8 cellular contexts compared by ENCODE assay signal in genomic region chr10:131900350-131901152, GRCh38. TPM values are rescaled to one million over a fixed set of nuclear protein-coding genes. Genes with fewer than 3 reads are reported as not detected.
DNase-seq lines count a peak whose midpoint lies in the region; ATAC-seq and TF ChIP-seq lines count a peak whose summit lies in the region.

TSS of gene PPP2R2D (plus strand) at chr10:131901008. CDS start at chr10:131901149, 141 bp downstream.

- no peak for TF ChIP-seq POLR2A in lower leg skin (IDR thresholded peaks at IDR 0.05)

- peaks cover 10 to 13% of the 10 kb centered on the region in 2 donors for H3K27me3 ChIP-seq in duodenal mucosa (ENCODE audit: control insufficient read depth in 1 of 2, insufficient read depth in 2 of 2, low read length in 2 of 2)

- peaks cover 0 to 6% of the 10 kb centered on the region in 2 donors for H3K36me3 ChIP-seq in duodenal mucosa (ENCODE audit: control insufficient read depth in 1 of 2, insufficient read depth in 2 of 2, low read length in 2 of 2)

- no peak for TF ChIP-seq CTCF in C4-2B (conservative IDR thresholded peaks at IDR 0.05)
- no peak for TF ChIP-seq CTCF in lower leg skin (IDR thresholded peaks at IDR 0.05)

- ATAC-seq in GM19372 (IDR thresholded peaks at IDR 0.05; ENCODE audit: low read depth, unreplicated experiment) (peak; percentile 85), HG03521 (IDR thresholded peaks at IDR 0.05; ENCODE audit: unreplicated experiment) (peak; percentile 86)

- peaks cover 69% of the 10 kb centered on the region for H3K4me1 Mint-ChIP-seq in activated CD4-positive, alpha-beta memory T cell treated with anti-CD3 and anti-CD28 coated beads, Interleukin-2, amount 10 ng/mL, durations not matched to agents 7 days and 5 days

- 0 to 1% methylated on average over 40 to 53 of the region's 107 CpGs for WGBS in lower leg skin, 2 donors

- no peaks in the 10 kb centered on the region for H3K9me3 Mint-ChIP-seq in activated CD4-positive, alpha-beta memory T cell treated with anti-CD3 and anti-CD28 coated beads, Interleukin-2, amount 10 ng/mL, durations not matched to agents 7 days and 5 days

- peaks cover 39 to 46% of the 10 kb centered on the region in 2 donors for H3K4me1 ChIP-seq in duodenal mucosa (ENCODE audit: control insufficient read depth in 1 of 2, insufficient read depth in 2 of 2, low read length in 2 of 2)

- H3K9ac ChIP-seq in duodenal mucosa (ENCODE audit: low read depth in 1 of 2, low read length in 2 of 2), result peak within 1 kb of the TSS; percentile 82 to 87

- H3K27ac ChIP-seq in C4-2B, result peak within 1 kb of the TSS; percentile 92
- H3K27ac ChIP-seq in duodenal mucosa (ENCODE audit: low read depth, low read length), result peak within 1 kb of the TSS; percentile 91

- peaks cover 20% of the 10 kb centered on the region for H3K36me3 Mint-ChIP-seq in activated CD4-positive, alpha-beta memory T cell treated with anti-CD3 and anti-CD28 coated beads, Interleukin-2, amount 10 ng/mL, durations not matched to agents 7 days and 5 days (ENCODE audit: low read depth)

- CTCF ChIA-PET in activated CD4-positive, alpha-beta memory T cell treated with anti-CD3 and anti-CD28 coated beads, Interleukin-2, amount 10 ng/mL, durations not matched to agents 7 days and 5 days (lab: Charles Lee), result interaction anchor here (1.0 to 2.3 kb wide), 6 partner anchors 12 to 122 kb away, joined by 3 to 11 read pairs (median 5); no protein-coding TSS in a partner anchor

- peak; percentile 57 for DNase-seq in NCI-H748 treated with DMSO at 0.1 percent for 48 hours (lab: John Stamatoyannopoulos, UW)
- DNase-seq in activated CD4-positive, alpha-beta memory T cell treated with anti-CD3 and anti-CD28 coated beads, Interleukin-2, amount 10 ng/mL, durations not matched to agents 7 days and 5 days, result peak; percentile 94
- DNase-seq in lower leg skin (ENCODE audit: low spot score in 2 of 2), result peak; percentile 91 to 99
- DNase-seq in stimulated activated CD4-positive, alpha-beta T cell treated with anti-CD3 and anti-CD28 coated beads, Interleukin-4, amount 100 ng/mL, for 48 hours (ENCODE audit: low read depth in 2 of 2), result peak; percentile 93 to 94

- intact Hi-C loops in lower leg skin (cut with DNase I; ENCODE audit: low total_unique reads), result loop anchor here (10.0 kb wide), 1 partner anchor 84 kb away; the partner anchor contains the start of gene BNIP3

- H3K4me3 ChIP-seq in duodenal mucosa (ENCODE audit: low read depth in 1 of 2, low read length in 2 of 2) (peak within 1 kb of the TSS; percentile 83 to 88), lower leg skin (ENCODE audit: low read depth, poor library complexity, severe bottlenecking) (peak within 1 kb of the TSS; percentile 85)

- peak within 1 kb of the TSS; percentile 88 for H3K4me3 Mint-ChIP-seq in activated CD4-positive, alpha-beta memory T cell treated with anti-CD3 and anti-CD28 coated beads, Interleukin-2, amount 10 ng/mL, durations not matched to agents 7 days and 5 days

- POLR2A ChIA-PET in activated CD4-positive, alpha-beta memory T cell treated with anti-CD3 and anti-CD28 coated beads, Interleukin-2, amount 10 ng/mL, durations not matched to agents 7 days and 5 days (lab: Charles Lee), result interaction anchor here (0.7 to 1.8 kb wide), 15 partner anchors 9 to 651 kb away, joined by 3 to 11 read pairs (median 3); partner anchors contain the start of gene BNIP3

- no peaks in the 10 kb centered on the region for H3K9me3 ChIP-seq in duodenal mucosa (ENCODE audit: control insufficient read depth in 1 of 2, low read length in 2 of 2)

- peak within 1 kb of the TSS; percentile 89 for H3K27ac Mint-ChIP-seq in activated CD4-positive, alpha-beta memory T cell treated with anti-CD3 and anti-CD28 coated beads, Interleukin-2, amount 10 ng/mL, durations not matched to agents 7 days and 5 days

- H3K27me3 Mint-ChIP-seq in activated CD4-positive, alpha-beta memory T cell treated with anti-CD3 and anti-CD28 coated beads, Interleukin-2, amount 10 ng/mL, durations not matched to agents 7 days and 5 days, result peaks cover 12% of the 10 kb centered on the region

RNA-seq across cellular contexts. Expression of gene PPP2R2D, which starts in this region (rescaled TPM):
- 10 to 100 TPM; 40.3 to 40.8 TPM for total RNA-seq in activated CD4-positive, alpha-beta memory T cell treated with anti-CD3 and anti-CD28 coated beads, Interleukin-2, amount 10 ng/mL, durations not matched to agents 7 days and 5 days
- 10 to 100 TPM; 23.9 to 48.6 (median 36.7) TPM for total RNA-seq in lower leg skin

Comparison
In these comparisons a context has a peak if more than half of its experiments do, and no peak if none do; other contexts are left out.
1. Peak in every context shown above with its lines: DNase-seq, ATAC-seq, H3K4me3 ChIP-seq and H3K27ac ChIP-seq.